8 cellular contexts compared by ENCODE assay signal in the genomic region with DNA sequence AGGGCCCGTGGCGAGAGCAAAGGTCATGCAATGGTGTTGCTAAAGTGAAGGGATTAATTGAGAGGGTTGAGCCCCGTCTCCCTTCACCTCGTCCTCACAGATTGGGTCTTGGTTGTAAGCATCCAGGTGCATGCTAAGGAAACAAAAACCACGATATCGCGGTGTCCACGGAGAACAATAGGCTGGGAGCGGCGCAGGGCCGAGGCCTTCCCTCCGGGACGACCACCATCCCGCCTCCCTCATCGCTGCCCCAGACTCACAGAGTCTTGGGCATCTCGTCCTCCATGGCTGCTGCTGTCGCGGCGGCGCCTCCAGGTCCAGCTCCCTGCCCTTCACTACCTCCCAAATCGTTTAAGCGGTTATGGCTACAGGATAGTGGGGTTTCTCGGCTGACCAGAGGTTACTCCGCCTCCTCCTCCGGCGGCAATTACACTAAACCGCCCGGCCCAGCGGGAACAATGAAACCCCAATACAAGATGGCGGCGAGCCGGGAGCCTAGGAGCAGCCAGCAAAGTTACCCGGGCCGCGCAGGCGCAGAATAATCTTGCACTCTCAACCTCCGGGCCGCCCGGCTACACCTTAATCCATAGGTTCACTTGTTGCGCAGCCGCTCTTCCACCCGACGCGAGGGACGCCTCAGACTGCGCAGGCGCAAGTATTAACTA. TPM values are rescaled to one million over a fixed set of nuclear protein-coding genes. Genes with fewer than 3 reads are reported as not detected.
DNase-seq lines count a peak whose midpoint lies in the region; TF ChIP-seq lines count a peak whose summit lies in the region.

A gene with protein sequence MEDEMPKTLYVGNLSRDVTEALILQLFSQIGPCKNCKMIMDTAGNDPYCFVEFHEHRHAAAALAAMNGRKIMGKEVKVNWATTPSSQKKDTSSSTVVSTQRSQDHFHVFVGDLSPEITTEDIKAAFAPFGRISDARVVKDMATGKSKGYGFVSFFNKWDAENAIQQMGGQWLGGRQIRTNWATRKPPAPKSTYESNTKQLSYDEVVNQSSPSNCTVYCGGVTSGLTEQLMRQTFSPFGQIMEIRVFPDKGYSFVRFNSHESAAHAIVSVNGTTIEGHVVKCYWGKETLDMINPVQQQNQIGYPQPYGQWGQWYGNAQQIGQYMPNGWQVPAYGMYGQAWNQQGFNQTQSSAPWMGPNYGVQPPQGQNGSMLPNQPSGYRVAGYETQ (minus strand): TSS at position 484 of the 665 bp plus-strand sequence. CDS start 198 bp downstream, at position 286.

- peak within 1 kb of the TSS; percentile 98 for H3K27ac ChIP-seq in suprapubic skin

- H3K4me1 Mint-ChIP-seq in activated naive CD4-positive, alpha-beta T cell treated with anti-CD3 and anti-CD28 coated beads for 36 hours (ENCODE audit: low read depth), result peaks cover 32% of the 10 kb centered on the region

- H3K36me3 ChIP-seq in suprapubic skin, result no peaks in the 10 kb centered on the region

- TF ChIP-seq POLR2A in suprapubic skin (IDR thresholded peaks at IDR 0.05), result peak; percentile 35 to 71

- peak within 1 kb of the TSS; percentile 99 for H3K4me3 Mint-ChIP-seq in activated naive CD4-positive, alpha-beta T cell treated with anti-CD3 and anti-CD28 coated beads for 36 hours

- H3K36me3 Mint-ChIP-seq in activated naive CD4-positive, alpha-beta T cell treated with anti-CD3 and anti-CD28 coated beads for 36 hours (ENCODE audit: low read depth), result peaks cover 14% of the 10 kb centered on the region

- H3K4me3 ChIP-seq in HFF-Myc (replicated peaks; ENCODE audit: low read depth, low read length), result peak within 1 kb of the TSS; percentile 64
- H3K4me3 ChIP-seq in suprapubic skin, result peak within 1 kb of the TSS; percentile 94

- no peak for TF ChIP-seq EP300 in suprapubic skin (IDR thresholded peaks at IDR 0.05)

- intact Hi-C loops in activated naive CD4-positive, alpha-beta T cell treated with anti-CD3 and anti-CD28 coated beads for 36 hours (cut with micrococcal nuclease), result loop anchor here (1.0 to 5.0 kb wide), 11 partner anchors 10 to 606 kb away; a partner anchor contains a TSS

- WGBS in suprapubic skin, result 0% methylated on average over 18 of the region's 47 CpGs

- CTCF ChIA-PET in activated naive CD4-positive, alpha-beta T cell treated with anti-CD3 and anti-CD28 coated beads for 36 hours (lab: Charles Lee), result interaction anchor here (1.1 kb wide), 1 partner anchor 12 kb away, joined by 3 read pairs; no protein-coding TSS in a partner anchor

- H3K27ac Mint-ChIP-seq in activated naive CD4-positive, alpha-beta T cell treated with anti-CD3 and anti-CD28 coated beads for 36 hours, result peak within 1 kb of the TSS; percentile 98

- no peaks in the 10 kb centered on the region for H3K9me3 Mint-ChIP-seq in activated naive CD4-positive, alpha-beta T cell treated with anti-CD3 and anti-CD28 coated beads for 36 hours

- H3K9me3 ChIP-seq in suprapubic skin, result no peaks in the 10 kb centered on the region

- peaks cover 25% of the 10 kb centered on the region for H3K4me1 ChIP-seq in suprapubic skin

- H3K27me3 Mint-ChIP-seq in activated naive CD4-positive, alpha-beta T cell treated with anti-CD3 and anti-CD28 coated beads for 36 hours (ENCODE audit: low read depth), result no peaks in the 10 kb centered on the region

- DNase-seq in GM03348 (ENCODE audit: low spot score) (peak; percentile 98), HFF-Myc (ENCODE audit: extremely low read depth, low read depth) (peak; percentile 95), NAMALWA (ENCODE audit: low spot score) (peak; percentile 99), SK-N-DZ (ENCODE audit: low spot score) (peak; percentile 99), germinal center (ENCODE audit: low spot score) (peak; percentile 97), nucleus accumbens (lab: John Stamatoyannopoulos, UW) (peak; percentile 40 to 97 (median 90)), suprapubic skin (ENCODE audit: low spot score in 2 of 2) (peak; percentile 99)
- peak; percentile 99 for DNase-seq in activated naive CD4-positive, alpha-beta T cell treated with anti-CD3 and anti-CD28 coated beads for 36 hours

- TF ChIP-seq CTCF in HFF-Myc (IDR thresholded peaks at IDR 0.05; ENCODE audit: low read depth, low read length, missing control alignments) (no peak), suprapubic skin (IDR thresholded peaks at IDR 0.05) (no peak)

- no peaks in the 10 kb centered on the region for H3K27me3 ChIP-seq in suprapubic skin

RNA-seq across cellular contexts. Expression of the gene that starts here (rescaled TPM):
- polyA plus RNA-seq in SK-N-DZ (2014; cell fraction: cytosol; rRNA removed), result 151 and 182 TPM in 2 replicates
- polyA plus RNA-seq in SK-N-DZ (2014; cell fraction: nucleus; rRNA removed), result 826 and 1,023 TPM in 2 replicates
- 10 to 100 TPM; 83.2 to 83.9 TPM for total RNA-seq in activated naive CD4-positive, alpha-beta T cell treated with anti-CD3 and anti-CD28 coated beads for 36 hours
- 100 to 1,000 TPM in 1 of 4 donors, 10 to 100 TPM in 3; 31.2 to 115 (median 58.0) TPM for total RNA-seq in suprapubic skin

Comparison
In these comparisons a context has a peak if more than half of its experiments do, and no peak if none do; other contexts are left out.
1. Peak in every context shown above with its lines: DNase-seq, H3K4me3 ChIP-seq and H3K27ac ChIP-seq.